ENCODE assay signal across 9 cellular contexts in genomic region chr15:94263341-94264273, GRCh38. TPM values are rescaled to one million over a fixed set of nuclear protein-coding genes. Genes with fewer than 3 reads are reported as not detected.
A peak's percentile ranks its signal among the peaks of the same experiment; 100 is the strongest.
DNase-seq lines count a peak whose midpoint lies in the region; ATAC-seq and TF ChIP-seq lines count a peak whose summit lies in the region.
"Had no signal": no experiment of that assay in that cellular context is flagged by ENCODE, and none has a peak within 500 bp of the region (broad histone marks: within the 10 kb centered on the region; RNA-seq: fewer than 3 reads in every experiment).

No MANE protein-coding gene starts in this region.

- no peak for TF ChIP-seq POLR2A in vagina (IDR thresholded peaks at IDR 0.05)

- no peaks in the 10 kb centered on the region for H4K20me1 ChIP-seq in hepatocyte (ENCODE audit: insufficient read depth, poor library complexity, severe bottlenecking)

- DNase-seq in GM13976 (ENCODE audit: low spot score) = peak; percentile 11
- peak; percentile 6 for DNase-seq in HS-5 (ENCODE audit: low read depth)
- DNase-seq in hepatocyte (ENCODE audit: low spot score) = no peak
- no peak for DNase-seq in vagina (ENCODE audit: extremely low spot score in 2 of 2)
- no peak for DNase-seq in NCI-H2227 treated with DMSO at 0.1 percent for 48 hours (lab: John Stamatoyannopoulos, UW)
- no peak for DNase-seq in Kasumi-1 (lab: John Stamatoyannopoulos, UW)
- no peak for DNase-seq in NCI-H2171 treated with DMSO at 0.1 percent for 48 hours (lab: John Stamatoyannopoulos, UW)
- DNase-seq: stimulated activated CD4-positive, alpha-beta T cell treated with anti-CD3 and anti-CD28 coated beads, Interleukin-4, amount 100 ng/mL, for 1 hour had no signal

- no peak for TF ChIP-seq CTCF in GM13976 (IDR thresholded peaks at IDR 0.05; ENCODE audit: borderline replicate concordance, control extremely low read depth, extremely low read depth, insufficient read depth, missing control alignments)
- TF ChIP-seq CTCF in hepatocyte (IDR thresholded peaks at IDR 0.05; ENCODE audit: poor library complexity) = no peak
- no peak for TF ChIP-seq CTCF in vagina (IDR thresholded peaks at IDR 0.05)

- no peak overlapping the region for H2AFZ ChIP-seq in hepatocyte

- H3K27ac ChIP-seq in hepatocyte (peak overlapping the region; percentile 47), vagina (no peak overlapping the region)

- H3K9me2 ChIP-seq in hepatocyte (replicated peaks; ENCODE audit: insufficient read depth) = peaks cover 5% of the 10 kb centered on the region

- peak; percentile 53 for ATAC-seq in GM21529 (IDR thresholded peaks at IDR 0.05; ENCODE audit: unreplicated experiment)

- no peaks in the 10 kb centered on the region for H3K9me3 ChIP-seq in hepatocyte (ENCODE audit: low read depth)
- H3K9me3 ChIP-seq in vagina = no peaks in the 10 kb centered on the region

- H3K4me1 ChIP-seq in hepatocyte (ENCODE audit: insufficient read depth) (no peaks in the 10 kb centered on the region), vagina (no peaks in the 10 kb centered on the region)

- H3K79me2 ChIP-seq in hepatocyte = peaks cover 18% of the 10 kb centered on the region

- H3K36me3 ChIP-seq in hepatocyte (replicated peaks; ENCODE audit: insufficient read depth, low read depth) = no peaks in the 10 kb centered on the region
- no peaks in the 10 kb centered on the region for H3K36me3 ChIP-seq in vagina

- no peak overlapping the region for H3K4me3 ChIP-seq in hepatocyte
- no peak overlapping the region for H3K4me3 ChIP-seq in vagina

- in situ Hi-C loops in GM13976 (cut with MboI; ENCODE audit: low sequenced_read_pairs, unreplicated experiment) = no loop called here

- intact Hi-C loops in vagina (cut with DNase I) = no loop called here

- H3K27me3 ChIP-seq in hepatocyte (no peaks in the 10 kb centered on the region), vagina (no peaks in the 10 kb centered on the region)

- 76% methylated on average over 7 of the region's 7 CpGs for WGBS in hepatocyte (ENCODE audit: low lambda C conversion rate, missing lambda C conversion rate)

- H3K4me2 ChIP-seq in hepatocyte = no peak overlapping the region

RNA-seq across cellular contexts. Expression of gene MCTP2, which starts 32.2 kb away (rescaled TPM):
- total RNA-seq in hepatocyte (23.3 and 24.6 TPM in 2 replicates), vagina (21.1 TPM)
- 8.1 TPM in 2 replicates for polyA plus RNA-seq in hepatocyte

Comparison
In these comparisons a context has a peak if more than half of its experiments do, and no peak if none do; other contexts are left out.
1. DNase-seq: peak in GM13976 (single experiment) and HS-5 (single experiment); none in hepatocyte (single experiment), vagina (0 of 2), NCI-H2227 treated with DMSO at 0.1 percent for 48 hours (single experiment), Kasumi-1 (0 of 2) and NCI-H2171 treated with DMSO at 0.1 percent for 48 hours (single experiment).